1 cellular context compared by ENCODE assay signal in genomic region chr2:46695283-46695682, GRCh38.
TF ChIP-seq lines count a peak whose summit lies in the region.

No MANE protein-coding gene starts in this region.

TF ChIP-seq in HCT116, 20 proteins besides CTCF, POLR2A, EP300 and RAD21 (continued from another document):
- no peak for TF ChIP-seq SRF (IDR thresholded peaks at IDR 0.05; ENCODE audit: low read depth)
- peak; percentile 75; the same call in 1 of the 2 replicates for TF ChIP-seq CBX3 (IDR thresholded peaks at IDR 0.05; ENCODE audit: low read depth)
- no peak for TF ChIP-seq EZH2 (IDR thresholded peaks at IDR 0.05)
- TF ChIP-seq EZH2phosphoT487 (IDR thresholded peaks at IDR 0.05; ENCODE audit: borderline replicate concordance): no peak
- TF ChIP-seq REST (IDR thresholded peaks at IDR 0.05; ENCODE audit: low read depth): no peak
- TF ChIP-seq ZFX (IDR thresholded peaks at IDR 0.05): no peak
- peak; percentile 80 for TF ChIP-seq MAX (IDR thresholded peaks at IDR 0.05)
- TF ChIP-seq SP1 (IDR thresholded peaks at IDR 0.05; ENCODE audit: low read depth): 0 out of 2 replicates have a peak, but pooled peaks have one; percentile 28
- TF ChIP-seq JUND (IDR thresholded peaks at IDR 0.05): peak; percentile 51; the same call in 1 of the 2 replicates
- peak; percentile 37; the same call in 1 of the 2 replicates for TF ChIP-seq POLR2AphosphoS5 (IDR thresholded peaks at IDR 0.05; ENCODE audit: low read depth, low read length)
- TF ChIP-seq ELF1 (IDR thresholded peaks at IDR 0.05; ENCODE audit: borderline replicate concordance, low read depth): no peak
- no peak for TF ChIP-seq ATF3 (IDR thresholded peaks at IDR 0.05)
- no peak for TF ChIP-seq YY1 (IDR thresholded peaks at IDR 0.05; ENCODE audit: extremely low read depth, insufficient replicate concordance, low read depth, low read length)
TF ChIP-seq in HCT116: peak in this region for 6.
